In genomic region chr13:52353116-52353718, GRCh38 we compare ENCODE assay signal across 27 cellular contexts. TPM values are rescaled to one million over a fixed set of nuclear protein-coding genes. Genes with fewer than 3 reads are reported as not detected.
A peak's percentile ranks its signal among the peaks of the same experiment; 100 is the strongest.
DNase-seq lines count a peak whose midpoint lies in the region; ATAC-seq and TF ChIP-seq lines count a peak whose summit lies in the region.
"Had no signal": no experiment of that assay in that cellular context is flagged by ENCODE, and none has a peak within 500 bp of the region (broad histone marks: within the 10 kb centered on the region; RNA-seq: fewer than 3 reads in every experiment).

No MANE protein-coding gene starts in this region.

- no peak overlapping the region for H3K27ac Mint-ChIP-seq in activated T-cell treated with anti-CD3 and anti-CD28 coated beads, Interleukin-2, amount 50 U/mL, for 72 hours
- H3K27ac Mint-ChIP-seq: activated naive CD8-positive, alpha-beta T cell treated with anti-CD3 and anti-CD28 coated beads for 36 hours; activated T-helper 17 cell treated with anti-CD3 and anti-CD28 coated beads, Interleukin-2, amount 50 U/mL, for 72 hours; stimulated activated naive CD8-positive, alpha-beta T cell treated with anti-CD3 and anti-CD28 coated beads, Interleukin-15, amount 100 ng/mL, for 72 hours; type B pancreatic cell had no signal

- H3K9me3 ChIP-seq in thyroid gland, result no peaks in the 10 kb centered on the region
- H3K9me3 ChIP-seq: spleen had no signal

- intact Hi-C loops in thyroid gland (cut with DNase I), result no loop called here

- no peak overlapping the region for H3K27ac ChIP-seq in thyroid gland
- H3K27ac ChIP-seq: BLaER1 treated with 17β-estradiol and CSF1 and Interleukin-3, amounts not matched to agents 10 nM and 100 nM; spleen had no signal

- H3K9me3 Mint-ChIP-seq in activated T-cell treated with anti-CD3 and anti-CD28 coated beads, Interleukin-2, amount 50 U/mL, for 72 hours, result peaks cover 0 to 2% of the 10 kb centered on the region in 2 donors
- H3K9me3 Mint-ChIP-seq: activated naive CD8-positive, alpha-beta T cell treated with anti-CD3 and anti-CD28 coated beads for 36 hours; activated T-helper 17 cell treated with anti-CD3 and anti-CD28 coated beads, Interleukin-2, amount 50 U/mL, for 72 hours; brain; stimulated activated naive CD8-positive, alpha-beta T cell treated with anti-CD3 and anti-CD28 coated beads, Interleukin-15, amount 100 ng/mL, for 72 hours; type B pancreatic cell had no signal

- TF ChIP-seq CTCF in epithelial cell of esophagus (IDR thresholded peaks at IDR 0.05; ENCODE audit: insufficient read depth, low read depth, low read length, missing control alignments) (no peak), omental fat pad (IDR thresholded peaks at IDR 0.05) (no peak), thyroid gland (IDR thresholded peaks at IDR 0.05) (no peak)

- H3K36me3 ChIP-seq in thyroid gland, result no peaks in the 10 kb centered on the region
- H3K36me3 ChIP-seq: BLaER1 treated with 17β-estradiol and CSF1 and Interleukin-3, amounts not matched to agents 10 nM and 100 nM; spleen had no signal

- H3K27me3 ChIP-seq in thyroid gland, result no peaks in the 10 kb centered on the region
- H3K27me3 ChIP-seq: BLaER1 treated with 17β-estradiol and CSF1 and Interleukin-3, amounts not matched to agents 10 nM and 100 nM; spleen had no signal

- TF ChIP-seq POLR2A in thyroid gland (IDR thresholded peaks at IDR 0.05), result no peak

- H3K4me1 Mint-ChIP-seq in activated T-cell treated with anti-CD3 and anti-CD28 coated beads, Interleukin-2, amount 50 U/mL, for 72 hours (ENCODE audit: low read depth), result no peaks in the 10 kb centered on the region
- H3K4me1 Mint-ChIP-seq: activated naive CD8-positive, alpha-beta T cell treated with anti-CD3 and anti-CD28 coated beads for 36 hours; activated T-helper 17 cell treated with anti-CD3 and anti-CD28 coated beads, Interleukin-2, amount 50 U/mL, for 72 hours; stimulated activated naive CD8-positive, alpha-beta T cell treated with anti-CD3 and anti-CD28 coated beads, Interleukin-15, amount 100 ng/mL, for 72 hours had no signal

- peak; percentile 31 for ATAC-seq in omental fat pad (ENCODE audit: low FRiP score)
- ATAC-seq in activated T-cell treated with anti-CD3 and anti-CD28 coated beads, Interleukin-2, amount 50 U/mL, for 72 hours (replicated peaks in 1 of 2), result no peak
- ATAC-seq: activated T-helper 17 cell treated with anti-CD3 and anti-CD28 coated beads, Interleukin-2, amount 50 U/mL, for 72 hours; HCT116; stimulated activated naive CD8-positive, alpha-beta T cell treated with anti-CD3 and anti-CD28 coated beads, Interleukin-15, amount 100 ng/mL, for 72 hours had no signal

- no peak overlapping the region for H3K4me3 Mint-ChIP-seq in activated T-cell treated with anti-CD3 and anti-CD28 coated beads, Interleukin-2, amount 50 U/mL, for 72 hours
- H3K4me3 Mint-ChIP-seq: activated naive CD8-positive, alpha-beta T cell treated with anti-CD3 and anti-CD28 coated beads for 36 hours; activated T-helper 17 cell treated with anti-CD3 and anti-CD28 coated beads, Interleukin-2, amount 50 U/mL, for 72 hours; brain; stimulated activated naive CD8-positive, alpha-beta T cell treated with anti-CD3 and anti-CD28 coated beads, Interleukin-15, amount 100 ng/mL, for 72 hours; type B pancreatic cell had no signal

- WGBS in thyroid gland, 2 donors, result 61 to 76% methylated on average over 1 of the region's 1 CpG

- no peaks in the 10 kb centered on the region for H3K36me3 Mint-ChIP-seq in activated T-cell treated with anti-CD3 and anti-CD28 coated beads, Interleukin-2, amount 50 U/mL, for 72 hours (ENCODE audit: insufficient read depth in 2 of 2)
- H3K36me3 Mint-ChIP-seq: activated naive CD8-positive, alpha-beta T cell treated with anti-CD3 and anti-CD28 coated beads for 36 hours; brain; type B pancreatic cell had no signal

- peaks cover 33% of the 10 kb centered on the region for H3K27me3 Mint-ChIP-seq in activated T-cell treated with anti-CD3 and anti-CD28 coated beads, Interleukin-2, amount 50 U/mL, for 72 hours (ENCODE audit: low read depth)
- H3K27me3 Mint-ChIP-seq: brain, type B pancreatic cell had no signal

- DNase-seq in EH (ENCODE audit: low read depth) (peak; percentile 73), M059J (ENCODE audit: low read depth) (peak; percentile 41), epithelial cell of esophagus (ENCODE audit: low read depth) (peak; percentile 20), omental fat pad (ENCODE audit: low spot score) (no peak), thyroid gland (no peak)
- DNase-seq in effector CD4-positive, alpha-beta T cell, result no peak
- DNase-seq in activated T-cell treated with anti-CD3 and anti-CD28 coated beads, Interleukin-2, amount 50 U/mL, for 48 hours, result no peak
- DNase-seq in activated T-cell treated with anti-CD3 and anti-CD28 coated beads, Interleukin-2, amount 50 U/mL, for 72 hours, result no peak
- DNase-seq: activated CD4-positive, alpha-beta T cell treated with anti-CD3 and anti-CD28 coated beads for 4 hours; activated naive CD8-positive, alpha-beta T cell treated with anti-CD3 and anti-CD28 coated beads for 36 hours; cortex of kidney; foreskin melanocyte; hypothalamus; islet precursor cell; Kasumi-1; NCI-H1417; NCI-H69; nucleus accumbens; Right ventricle myocardium superior; spleen; stimulated activated CD4-positive, alpha-beta T cell treated with anti-CD3 and anti-CD28 coated beads, Interleukin-4, amount 100 ng/mL, for 24 hours; stimulated activated naive CD8-positive, alpha-beta T cell treated with anti-CD3 and anti-CD28 coated beads, Interleukin-15, amount 100 ng/mL, for 72 hours had no signal

- H3K4me3 ChIP-seq in epithelial cell of esophagus (ENCODE audit: low read length) (no peak overlapping the region), thyroid gland (replicated peaks in 1 of 3) (no peak overlapping the region)
- H3K4me3 ChIP-seq: BLaER1 treated with 17β-estradiol and CSF1 and Interleukin-3, amounts not matched to agents 10 nM and 100 nM; spleen had no signal

- no peaks in the 10 kb centered on the region for H3K4me1 ChIP-seq in thyroid gland
- H3K4me1 ChIP-seq: spleen had no signal

RNA-seq across cellular contexts. Expression of gene THSD1, which starts 52.8 kb away (rescaled TPM):
- total RNA-seq in M059J (2014; rRNA removed; shearing (Covaris generic)), result 2.8 and 3.4 TPM in 2 replicates
- 10 to 100 TPM in 1 of 4 donors, 1 to 10 TPM in 3; 2.8 to 21.6 (median 4.2) TPM for total RNA-seq in omental fat pad
- total RNA-seq in thyroid gland, result 10 to 100 TPM in 1 of 4 donors, 1 to 10 TPM in 3; 6.1 to 12.8 (median 7.9) TPM
- under 1 TPM; 0.35 to 0.48 TPM for total RNA-seq in activated T-cell treated with anti-CD3 and anti-CD28 coated beads, Interleukin-2, amount 50 U/mL, for 72 hours

Comparison
In these comparisons a context has a peak if more than half of its experiments do, and no peak if none do; other contexts are left out.
1. DNase-seq: peak in EH (single experiment), M059J (single experiment) and epithelial cell of esophagus (single experiment); none in omental fat pad (single experiment), effector CD4-positive, alpha-beta T cell (single experiment), thyroid gland (0 of 2), activated T-cell treated with anti-CD3 and anti-CD28 coated beads, Interleukin-2, amount 50 U/mL, for 48 hours (0 of 2) and activated T-cell treated with anti-CD3 and anti-CD28 coated beads, Interleukin-2, amount 50 U/mL, for 72 hours (0 of 2).